In the genomic region with DNA sequence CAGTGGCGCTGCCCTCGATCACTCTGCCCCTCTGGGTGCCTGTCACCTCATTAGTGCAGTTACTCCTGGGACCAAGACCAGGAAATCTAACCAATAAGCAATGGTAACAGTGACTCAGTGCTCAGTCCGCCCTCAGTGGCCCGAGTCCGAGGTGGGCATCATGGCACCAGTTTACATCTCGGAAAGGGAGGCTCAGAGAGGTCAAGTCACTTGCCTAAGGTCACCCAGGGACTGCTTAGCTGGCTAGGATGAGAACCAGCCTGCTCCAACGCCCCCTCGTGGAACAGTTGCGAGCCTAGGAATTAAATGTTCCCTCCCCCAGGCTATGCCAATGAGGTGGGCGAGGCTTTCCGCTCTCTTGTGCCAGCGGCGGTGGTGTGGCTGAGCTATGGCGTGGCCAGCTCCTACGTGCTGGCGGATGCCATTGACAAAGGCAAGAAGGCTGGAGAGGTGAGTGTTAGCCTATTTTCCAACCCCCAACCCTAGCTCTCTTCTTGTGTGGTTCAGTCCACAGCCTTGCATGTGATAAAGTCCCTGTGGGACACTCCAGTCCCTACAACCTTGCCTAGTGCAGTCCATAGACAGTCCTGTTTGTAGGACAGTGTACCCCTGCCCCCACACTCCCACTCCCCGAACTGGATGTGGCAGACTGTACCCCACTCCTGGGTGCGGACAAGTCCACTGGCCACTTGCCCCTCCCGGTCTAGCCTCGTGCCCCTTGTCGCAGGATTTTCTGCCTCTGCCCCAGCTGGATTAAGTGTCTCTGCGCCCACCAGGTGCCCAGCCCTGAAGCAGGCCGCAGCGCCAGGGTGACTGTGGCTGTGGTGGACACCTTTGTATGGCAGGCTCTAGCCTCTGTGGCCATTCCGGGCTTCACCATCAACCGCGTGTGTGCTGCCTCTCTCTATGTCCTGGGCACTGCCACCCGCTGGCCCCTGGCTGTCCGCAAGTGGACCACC, we compare ENCODE assay signal across 7 cellular contexts. TPM values are rescaled to one million over a fixed set of nuclear protein-coding genes. Genes with fewer than 3 reads are reported as not detected.
DNase-seq lines count a peak whose midpoint lies in the region; ATAC-seq, FAIRE-seq and TF ChIP-seq lines count a peak whose summit lies in the region.

No MANE protein-coding gene starts in this region.

- intact Hi-C loops in activated B cell treated with CpG ODN at 0.5 μM for 24 hours (cut with micrococcal nuclease), result loop anchor here (1.0 to 10.0 kb wide), 7 partner anchors 9 to 822 kb away; a partner anchor contains a TSS

- CTCF ChIA-PET in activated B cell treated with CpG ODN at 0.5 μM for 24 hours (lab: Charles Lee), result interaction anchor here (0.7 to 4.1 kb wide), 8 partner anchors 8 to 139 kb away, joined by 3 to 35 read pairs (median 4); a partner anchor contains a TSS

- peak overlapping the region; percentile 94 for H3K4me3 Mint-ChIP-seq in activated B cell treated with CpG ODN at 0.5 μM for 24 hours

- no peaks in the 10 kb centered on the region for H3K9me3 Mint-ChIP-seq in activated B cell treated with CpG ODN at 0.5 μM for 24 hours

- H3K27me3 Mint-ChIP-seq in activated B cell treated with CpG ODN at 0.5 μM for 24 hours, result no peaks in the 10 kb centered on the region

- POLR2A ChIA-PET in activated B cell treated with CpG ODN at 0.5 μM for 24 hours (lab: Charles Lee), result interaction anchor here (0.7 to 4.4 kb wide), 7 partner anchors 8 to 913 kb away, joined by 3 to 42 read pairs (median 4); a partner anchor contains a TSS

- peaks cover 3% of the 10 kb centered on the region for H3K36me3 ChIP-seq in bronchial epithelial cell (ENCODE audit: control insufficient read depth, insufficient read depth, low read length)

- TF ChIP-seq POLR2A in GM18505 (IDR thresholded peaks at IDR 0.05; ENCODE audit: borderline replicate concordance, extremely low read depth, insufficient read depth, insufficient read length) (peak; percentile 45), H54 (IDR thresholded peaks at IDR 0.05; ENCODE audit: low read depth, low read length) (no peak)

- TF ChIP-seq CTCF in activated B cell treated with CpG ODN at 0.5 μM for 24 hours (IDR thresholded peaks at IDR 0.05), result peak; percentile 32
- peak; percentile 88 for TF ChIP-seq CTCF in bronchial epithelial cell (IDR thresholded peaks at IDR 0.05; ENCODE audit: insufficient read depth, low read length, severe bottlenecking)

- peaks cover 29% of the 10 kb centered on the region for H3K36me3 Mint-ChIP-seq in activated B cell treated with CpG ODN at 0.5 μM for 24 hours (ENCODE audit: low read depth)

- H3K4me1 Mint-ChIP-seq in activated B cell treated with CpG ODN at 0.5 μM for 24 hours, result peaks cover 47% of the 10 kb centered on the region

- peak overlapping the region; percentile 87 for H3K27ac Mint-ChIP-seq in activated B cell treated with CpG ODN at 0.5 μM for 24 hours

- ATAC-seq in GM18505 (IDR thresholded peaks at IDR 0.05; ENCODE audit: unreplicated experiment) (no peak), activated B cell treated with CpG ODN at 0.5 μM for 24 hours (ENCODE audit: low read depth) (peak; percentile 37)

- no peaks in the 10 kb centered on the region for H3K27me3 ChIP-seq in bronchial epithelial cell (ENCODE audit: control insufficient read depth, insufficient read depth, low read length)

- peak overlapping the region; percentile 49 for H3K4me3 ChIP-seq in bronchial epithelial cell (ENCODE audit: low read depth, low read length)

- FAIRE-seq in bronchial epithelial cell (lab: Jason Lieb, UNC) (peak; percentile 60), H54 (lab: Jason Lieb, UNC) (no peak)

- DNase-seq in NCI-H2227 (lab: John Stamatoyannopoulos, UW; ENCODE audit: unreplicated experiment) (peak; percentile 89), activated B cell treated with CpG ODN at 0.5 μM for 24 hours (peak; percentile 67), bronchial epithelial cell (ENCODE audit: low read depth) (peak; percentile 85), islet precursor cell (peak; percentile 86), H54 (ENCODE audit: insufficient read length, low spot score) (no peak)
- DNase-seq in stimulated activated CD4-positive, alpha-beta T cell treated with anti-CD3 and anti-CD28 coated beads, Interleukin-12 subunit alpha, Interleukin-12 subunit beta, amount 100 ng/mL, for 48 hours (ENCODE audit: low read depth in 2 of 3, low spot score in 1 of 3), result peak; percentile 87 to 90 (median 87)

RNA-seq across cellular contexts. Expression of a gene that starts 1.1 kb away (rescaled TPM):
- total RNA-seq in activated B cell treated with CpG ODN at 0.5 μM for 24 hours (30.8 and 33.9 TPM in 2 replicates), bronchial epithelial cell (16.0 and 53.2 TPM in 2 replicates)

RNA-seq across cellular contexts. Expression of a gene that starts 29.9 kb away (rescaled TPM):
- total RNA-seq in activated B cell treated with CpG ODN at 0.5 μM for 24 hours (0.40 and 0.42 TPM in 2 replicates), bronchial epithelial cell (32.6 and 34.5 TPM in 2 replicates)

RNA-seq across cellular contexts. Expression of a gene that starts 39.5 kb away (rescaled TPM):
- 8.6 and 8.8 TPM in 2 replicates for total RNA-seq in activated B cell treated with CpG ODN at 0.5 μM for 24 hours
- 14.1 and 15.5 TPM in 2 replicates for total RNA-seq in bronchial epithelial cell

RNA-seq across cellular contexts. Expression of a gene that starts 45.1 kb away (rescaled TPM):
- total RNA-seq in activated B cell treated with CpG ODN at 0.5 μM for 24 hours, result not detected in 2 replicates
- not detected in 2 replicates for total RNA-seq in bronchial epithelial cell

Comparison
In these comparisons a context has a peak if more than half of its experiments do, and no peak if none do; other contexts are left out.
1. RNA of a gene that starts 29.9 kb away (total RNA-seq): 32.6 to 34.5 TPM in bronchial epithelial cell; 0.40 to 0.42 TPM in activated B cell treated with CpG ODN at 0.5 μM for 24 hours; every median in the first group is over 10 times any median in the second.